Comparison of ENCODE assay signal across 24 cellular contexts in the genomic region with DNA sequence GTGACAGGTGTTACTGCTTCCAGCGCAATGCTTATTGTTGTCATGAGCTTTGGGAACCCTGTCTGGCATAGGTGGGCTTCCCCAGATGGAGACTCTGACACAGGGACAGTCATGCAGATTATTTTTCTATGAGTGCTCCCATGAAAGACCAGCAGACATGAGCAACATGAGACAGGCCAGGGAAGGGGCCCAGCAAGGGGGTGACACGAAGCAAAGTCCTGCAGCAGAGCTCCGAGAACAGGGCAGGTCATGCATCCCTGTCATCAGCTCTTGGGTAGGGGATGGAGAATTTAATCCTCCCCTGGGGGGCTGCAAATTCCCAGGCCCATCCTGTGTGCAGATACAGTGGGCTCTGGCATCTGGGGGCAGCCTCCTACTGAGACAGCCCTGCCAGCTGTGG.
"Had no signal": no experiment of that assay in that cellular context is flagged by ENCODE, and none has a peak within 500 bp of the region (broad histone marks: within the 10 kb centered on the region; RNA-seq: fewer than 3 reads in every experiment).

No MANE protein-coding gene starts in this region.

- H3K27ac Mint-ChIP-seq: activated B cell treated with CpG ODN at 0.5 μM for 24 hours; activated CD8-positive, alpha-beta T cell treated with anti-CD3 and anti-CD28 coated beads for 36 hours; activated T-helper 17 cell treated with anti-CD3 and anti-CD28 coated beads, Interleukin-2, amount 50 U/mL, for 72 hours; mesothelial cell of epicardium; naive B cell; stimulated activated memory B cell treated with anti-CD40 and anti-IgM and Interleukin-4, amounts not matched to agents 10 μg/mL and 1 μg/mL and 100 μg/mL, for 72 hours had no signal

- H3K4me1 ChIP-seq: breast epithelium, gastrocnemius medialis had no signal

- DNase-seq: activated B cell treated with CpG ODN at 0.5 μM for 24 hours; activated CD4-positive, alpha-beta T cell treated with anti-CD3 and anti-CD28 coated beads, Interleukin-2, amount 50 U/mL, for 1 hour; activated CD8-positive, alpha-beta T cell treated with anti-CD3 and anti-CD28 coated beads for 36 hours; activated gamma-delta T cell treated with Interleukin-2 at 50 U/mL for 16 hours; activated naive CD4-positive, alpha-beta T cell treated with anti-CD3 and anti-CD28 coated beads, Interleukin-2, amount 50 U/mL, for 16 hours; activated T-cell treated with anti-CD3 and anti-CD28 coated beads, Interleukin-2, amount 50 U/mL, for 4 hours; cerebellar nuclear complex; colonic mucosa; effector CD8-positive, alpha-beta T cell; gastrocnemius medialis; naive B cell; posterior cingulate gyrus; sigmoid colon; small intestine; stimulated activated CD4-positive, alpha-beta T cell treated with anti-CD3 and anti-CD28 coated beads, Interleukin-4, amount 100 ng/mL, for 24 hours; stimulated activated naive CD8-positive, alpha-beta T cell treated with anti-CD3 and anti-CD28 coated beads, Interleukin-15, amount 100 ng/mL, for 72 hours; substantia nigra; T-helper 2 cell; upper lobe of left lung had no signal

- ATAC-seq: activated CD8-positive, alpha-beta T cell treated with anti-CD3 and anti-CD28 coated beads for 36 hours; activated T-cell treated with anti-CD3 and anti-CD28 coated beads, Interleukin-2, amount 50 U/mL, for 4 hours; activated T-helper 17 cell treated with anti-CD3 and anti-CD28 coated beads, Interleukin-2, amount 50 U/mL, for 72 hours; gastrocnemius medialis; stimulated activated memory B cell treated with anti-CD40 and anti-IgM and Interleukin-4, amounts not matched to agents 10 μg/mL and 1 μg/mL and 100 μg/mL, for 72 hours; stimulated activated naive CD8-positive, alpha-beta T cell treated with anti-CD3 and anti-CD28 coated beads, Interleukin-15, amount 100 ng/mL, for 72 hours had no signal

- H3K9me3 ChIP-seq: breast epithelium, colonic mucosa, gastrocnemius medialis, sigmoid colon, upper lobe of left lung, vagina had no signal

- H3K4me3 Mint-ChIP-seq: activated B cell treated with CpG ODN at 0.5 μM for 24 hours; activated CD8-positive, alpha-beta T cell treated with anti-CD3 and anti-CD28 coated beads for 36 hours; activated T-cell treated with anti-CD3 and anti-CD28 coated beads, Interleukin-2, amount 50 U/mL, for 4 hours; activated T-helper 17 cell treated with anti-CD3 and anti-CD28 coated beads, Interleukin-2, amount 50 U/mL, for 72 hours; mesothelial cell of epicardium; naive B cell; stimulated activated memory B cell treated with anti-CD40 and anti-IgM and Interleukin-4, amounts not matched to agents 10 μg/mL and 1 μg/mL and 100 μg/mL, for 72 hours; stimulated activated naive CD8-positive, alpha-beta T cell treated with anti-CD3 and anti-CD28 coated beads, Interleukin-15, amount 100 ng/mL, for 72 hours had no signal

- H3K27ac ChIP-seq: breast epithelium, colonic mucosa, gastrocnemius medialis, sigmoid colon, upper lobe of left lung, vagina had no signal

- H3K36me3 ChIP-seq: breast epithelium, colonic mucosa, gastrocnemius medialis, sigmoid colon, upper lobe of left lung, vagina had no signal

- FAIRE-seq: small intestine had no signal

- H3K36me3 Mint-ChIP-seq: mesothelial cell of epicardium; naive B cell; stimulated activated memory B cell treated with anti-CD40 and anti-IgM and Interleukin-4, amounts not matched to agents 10 μg/mL and 1 μg/mL and 100 μg/mL, for 72 hours had no signal

- H3K27me3 ChIP-seq: breast epithelium, colonic mucosa, gastrocnemius medialis, sigmoid colon, upper lobe of left lung, vagina had no signal

- H3K4me1 Mint-ChIP-seq: activated B cell treated with CpG ODN at 0.5 μM for 24 hours; activated T-helper 17 cell treated with anti-CD3 and anti-CD28 coated beads, Interleukin-2, amount 50 U/mL, for 72 hours; naive B cell; stimulated activated memory B cell treated with anti-CD40 and anti-IgM and Interleukin-4, amounts not matched to agents 10 μg/mL and 1 μg/mL and 100 μg/mL, for 72 hours had no signal

- H3K9me3 Mint-ChIP-seq: activated B cell treated with CpG ODN at 0.5 μM for 24 hours; activated CD8-positive, alpha-beta T cell treated with anti-CD3 and anti-CD28 coated beads for 36 hours; activated T-cell treated with anti-CD3 and anti-CD28 coated beads, Interleukin-2, amount 50 U/mL, for 4 hours; activated T-helper 17 cell treated with anti-CD3 and anti-CD28 coated beads, Interleukin-2, amount 50 U/mL, for 72 hours; mesothelial cell of epicardium; stimulated activated memory B cell treated with anti-CD40 and anti-IgM and Interleukin-4, amounts not matched to agents 10 μg/mL and 1 μg/mL and 100 μg/mL, for 72 hours; stimulated activated naive CD8-positive, alpha-beta T cell treated with anti-CD3 and anti-CD28 coated beads, Interleukin-15, amount 100 ng/mL, for 72 hours had no signal

- H3K27me3 Mint-ChIP-seq: activated CD8-positive, alpha-beta T cell treated with anti-CD3 and anti-CD28 coated beads for 36 hours; activated T-helper 17 cell treated with anti-CD3 and anti-CD28 coated beads, Interleukin-2, amount 50 U/mL, for 72 hours; stimulated activated naive CD8-positive, alpha-beta T cell treated with anti-CD3 and anti-CD28 coated beads, Interleukin-15, amount 100 ng/mL, for 72 hours had no signal

- H3K4me3 ChIP-seq: breast epithelium, colonic mucosa, gastrocnemius medialis, sigmoid colon, upper lobe of left lung, vagina had no signal
